15 cellular contexts compared by ENCODE assay signal in the genomic region with DNA sequence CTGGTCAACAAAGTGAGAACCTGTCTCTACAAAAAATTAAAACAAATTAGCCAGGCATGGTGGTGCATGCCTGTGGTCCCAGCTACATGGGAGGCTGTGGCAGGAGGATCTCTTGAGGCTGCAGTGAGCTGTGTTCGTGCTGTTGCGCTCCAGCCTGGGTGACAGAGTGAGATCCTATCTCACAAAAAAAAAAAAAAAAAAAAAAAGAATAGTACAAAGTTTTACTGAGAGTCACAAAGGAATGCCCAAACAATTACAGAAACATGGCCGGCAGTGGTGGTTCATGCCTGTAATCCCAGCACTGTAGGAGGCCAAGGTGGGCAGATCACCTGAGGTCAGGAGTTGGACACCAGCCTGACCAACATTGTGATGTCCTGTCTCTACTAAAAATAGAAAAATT. TPM values are rescaled to one million over a fixed set of nuclear protein-coding genes. Genes with fewer than 3 reads are reported as not detected.
"Had no signal": no experiment of that assay in that cellular context is flagged by ENCODE, and none has a peak within 500 bp of the region (broad histone marks: within the 10 kb centered on the region; RNA-seq: fewer than 3 reads in every experiment).

No MANE protein-coding gene starts in this region.

- H3K27ac ChIP-seq: dorsolateral prefrontal cortex, neutrophil, right atrium auricular region, upper lobe of left lung had no signal

- DNase-seq: central memory CD4-positive, alpha-beta T cell; cortex of kidney; dorsolateral prefrontal cortex; effector CD8-positive, alpha-beta T cell; glutamatergic neuron; islet precursor cell; mammary epithelial cell; mucosa of descending colon; naive thymus-derived CD8-positive, alpha-beta T cell; small intestine; stimulated activated CD4-positive, alpha-beta T cell treated with anti-CD3 and anti-CD28 coated beads, Interleukin-12 subunit alpha, Interleukin-12 subunit beta, amount 100 ng/mL, for 4 hours; stimulated activated CD4-positive, alpha-beta T cell treated with anti-CD3 and anti-CD28 coated beads, Interleukin-4, amount 100 ng/mL, for 1 hour; upper lobe of left lung had no signal

- H3K27me3 ChIP-seq: dorsolateral prefrontal cortex, neutrophil, right atrium auricular region, upper lobe of left lung had no signal

- H3K9me3 ChIP-seq: mucosa of descending colon, neutrophil, right atrium auricular region, upper lobe of left lung had no signal

- H3K36me3 ChIP-seq: neutrophil, right atrium auricular region, upper lobe of left lung had no signal

- H3K4me3 ChIP-seq: dorsolateral prefrontal cortex, mucosa of descending colon, right atrium auricular region, upper lobe of left lung had no signal

RNA-seq across cellular contexts. Expression of a gene that starts 23.9 kb away (rescaled TPM):
- total RNA-seq: naive thymus-derived CD8-positive, alpha-beta T cell had no signal
